12 cellular contexts compared by ENCODE assay signal in the genomic region with DNA sequence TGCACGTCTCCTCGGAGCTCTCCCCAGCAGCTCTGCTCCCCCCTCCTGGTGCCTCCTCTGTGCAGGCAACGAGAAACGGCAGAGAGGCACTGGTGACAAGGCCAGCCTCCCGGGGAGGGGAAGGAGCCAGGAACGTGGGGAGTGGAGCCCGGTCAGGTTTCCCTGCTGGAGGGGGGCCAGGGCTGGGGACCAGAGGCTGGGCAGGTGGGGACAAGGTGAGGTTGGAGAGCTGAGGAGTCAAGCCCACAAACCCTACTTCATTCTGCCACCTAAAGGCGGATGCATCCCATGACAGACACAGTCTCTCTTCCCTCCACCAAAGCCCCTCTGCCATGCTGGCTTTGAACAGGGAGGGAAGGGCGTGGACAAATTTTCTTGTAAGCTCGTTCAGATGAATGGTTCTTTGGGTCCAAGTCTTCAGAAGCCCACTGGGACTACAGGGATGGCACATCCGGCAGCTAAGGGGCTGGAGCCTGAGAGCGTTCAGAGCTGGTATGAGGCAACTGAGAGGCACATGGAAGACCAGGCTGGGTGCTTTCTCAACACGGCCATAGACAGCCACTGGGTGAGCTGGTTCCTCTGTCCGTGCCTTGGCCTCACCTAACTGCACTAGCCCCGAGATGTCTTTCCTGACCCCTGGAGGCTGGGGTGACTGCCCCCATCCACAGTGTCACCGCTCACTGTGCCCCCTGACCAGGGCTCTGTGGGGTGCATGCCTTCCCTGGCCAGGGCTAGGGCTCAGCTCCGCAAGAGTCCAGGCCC.
A peak's percentile ranks its signal among the peaks of the same experiment; 100 is the strongest.
DNase-seq lines count a peak whose midpoint lies in the region; ATAC-seq, FAIRE-seq and TF ChIP-seq lines count a peak whose summit lies in the region.
"Had no signal": no experiment of that assay in that cellular context is flagged by ENCODE, and none has a peak within 500 bp of the region (broad histone marks: within the 10 kb centered on the region; RNA-seq: fewer than 3 reads in every experiment).

No MANE protein-coding gene starts in this region.

- H3K36me3 ChIP-seq in IMR-90 (ENCODE audit: control insufficient read depth, insufficient read depth, low read length) (peaks cover 6% of the 10 kb centered on the region; the same call in 1 of the 2 replicates), H1 (ENCODE audit: control insufficient read depth in 2 of 4, insufficient read depth in 4 of 4, low read length in 3 of 4) (peaks cover 0 to 4% (median 2%) of the 10 kb centered on the region in 4 experiments; a peak in 2 of 8 replicates), SJCRH30 (no peaks in the 10 kb centered on the region; the same call in 1 of the 2 replicates)
- H3K36me3 ChIP-seq: uterus had no signal

- 86% methylated on average over 7 of the region's 17 CpGs; no CpG with 5 or more reads in 1 of the 2 experiments for WGBS in IMR-90 (ENCODE audit: extremely low coverage in 2 of 2, insufficient read length in 1 of 2), 2 experiments
- WGBS in H1 (ENCODE audit: extremely low coverage in 1 of 2, insufficient coverage in 1 of 2, insufficient read length in 1 of 2, insufficient replicate concordance in 2 of 2, low coverage in 1 of 2, low lambda C conversion rate in 2 of 2, missing lambda C conversion rate in 1 of 2), 2 experiments: 85% methylated on average over 13 of the region's 17 CpGs; no CpG with 5 or more reads in 1 of the 2 experiments

- H3K23ac ChIP-seq in IMR-90 (ENCODE audit: low read depth, low read length) (peak overlapping the region; percentile 88; the same call in 1 of the 2 replicates), H1 (ENCODE audit: insufficient read length) (no peak overlapping the region)

- no peak for TF ChIP-seq CTCF in AG04450 (IDR thresholded peaks at IDR 0.05; ENCODE audit: low read depth, low read length)
- no peak for TF ChIP-seq CTCF in IMR-90 (conservative IDR thresholded peaks at IDR 0.05; ENCODE audit: low read depth, low read length)
- TF ChIP-seq CTCF in H1 (IDR thresholded peaks at IDR 0.05; ENCODE audit: control extremely low read depth in 1 of 3, insufficient read depth in 1 of 3, low read depth in 1 of 3, low read length in 3 of 3): peak; percentile 35 to 71 (median 57); a peak in 3 of 4 replicates

- BruUV-seq in IMR-90 (replicated peaks; lab: Mats Ljungman, UMichigan): no TSS peak

- DNase-seq in AG04450 (ENCODE audit: low read depth, low spot score) (no peak), IMR-90 (no peak), NCI-H510A (lab: John Stamatoyannopoulos, UW) (peak; percentile 73), H1 (ENCODE audit: low read depth in 1 of 2, low spot score in 2 of 2) (peak in 1 of 2 experiments; percentile 61), erythroblast (lab: John Stamatoyannopoulos, UW) (no peak), EL (no peak), SJCRH30 (no peak)
- no peak for DNase-seq in stimulated activated CD4-positive, alpha-beta T cell treated with anti-CD3 and anti-CD28 coated beads, Interleukin-4, amount 100 ng/mL, for 4 hours
- DNase-seq: activated naive CD4-positive, alpha-beta T cell treated with anti-CD3 and anti-CD28 coated beads, Interleukin-2, amount 10 ng/mL, durations not matched to agents 7 days and 5 days; naive B cell; uterus had no signal

- H4K5ac ChIP-seq in IMR-90 (ENCODE audit: low read depth, low read length) (peak overlapping the region; percentile 47), H1 (ENCODE audit: insufficient read length, low read depth, low read length) (peak overlapping the region; percentile 1)

- dilution Hi-C loops in IMR-90 (cut with HindIII; ENCODE audit: low sequenced_read_pairs, unreplicated experiment): no loop called here

- H3K4me1 ChIP-seq in IMR-90 (ENCODE audit: control insufficient read depth, insufficient read depth, low read length) (peaks cover 19% of the 10 kb centered on the region), H1 (replicated peaks in 1 of 4; ENCODE audit: control insufficient read depth in 3 of 4, insufficient read depth in 4 of 4, low read length in 3 of 4) (peaks cover 23 to 47% (median 35%) of the 10 kb centered on the region in 4 experiments), SJCRH30 (peaks cover 24% of the 10 kb centered on the region)
- H3K4me1 ChIP-seq: uterus had no signal

- H2AK5ac ChIP-seq in IMR-90 (ENCODE audit: low read depth, low read length) (peak overlapping the region; percentile 57; the same call in 1 of the 2 replicates), H1 (ENCODE audit: low read depth, low read length) (peak overlapping the region; percentile 96; the same call in 1 of the 2 replicates)

- H3K14ac ChIP-seq in IMR-90 (replicated peaks; ENCODE audit: low read depth, low read length) (peak overlapping the region; percentile 95), H1 (ENCODE audit: insufficient read length) (no peak overlapping the region)

- no peaks in the 10 kb centered on the region for H3K27me3 ChIP-seq in AG04450 (ENCODE audit: control insufficient read depth, insufficient read depth, low read length)
- H3K27me3 ChIP-seq in IMR-90 (ENCODE audit: control insufficient read depth, insufficient read depth, low read length): no peaks in the 10 kb centered on the region
- H3K27me3 ChIP-seq in H1 (replicated peaks in 1 of 4; ENCODE audit: control insufficient read depth in 3 of 4, extremely low read depth in 1 of 4, insufficient read depth in 3 of 4, low read length in 3 of 4): no peaks in the 10 kb centered on the region
- H3K27me3 ChIP-seq in SJCRH30: no peaks in the 10 kb centered on the region
- H3K27me3 ChIP-seq: uterus had no signal

- H3K4me2 ChIP-seq in IMR-90 (ENCODE audit: low read depth, low read length) (no peak overlapping the region), H1 (ENCODE audit: insufficient read depth in 1 of 2, low read depth in 2 of 2, low read length in 2 of 2) (no peak overlapping the region)

- CTCF ChIA-PET in AG04450 (lab: Charles Lee): interaction anchor here (1.5 to 1.8 kb wide), 2 partner anchors 12 to 23 kb away, joined by 3 read pairs; no protein-coding TSS in a partner anchor
- CTCF ChIA-PET in IMR-90 (lab: Yijun Ruan, JAX): no interaction called here
- CTCF ChIA-PET in H1 (lab: Charles Lee; ENCODE audit: partially characterized antibody): interaction anchor here (0.7 to 6.6 kb wide), 35 partner anchors 8 to 687 kb away, joined by 3 to 37 read pairs (median 5); no protein-coding TSS in a partner anchor

- H3K9me1 ChIP-seq in IMR-90 (ENCODE audit: insufficient read depth, low read length): peaks cover 22% of the 10 kb centered on the region

- H2BK15ac ChIP-seq in IMR-90 (ENCODE audit: low read depth, low read length) (peak overlapping the region; percentile 67; the same call in 2 of the 3 replicates), H1 (ENCODE audit: low read length) (no peak overlapping the region; the same call in 1 of the 2 replicates)

- in situ Hi-C loops in IMR-90 (cut with MboI; ENCODE audit: low sequenced_read_pairs): no loop called here

- POLR2A ChIA-PET in AG04450 (lab: Yijun Ruan, JAX) (interaction anchor here (1.8 kb wide), 1 partner anchor 15 kb away, joined by 4 read pairs; no protein-coding TSS in a partner anchor), IMR-90 (lab: Charles Lee; ENCODE audit: unreplicated experiment) (interaction anchor here (0.9 kb wide), 1 partner anchor 68 kb away, joined by 4 read pairs; no protein-coding TSS in a partner anchor), H1 (lab: Charles Lee; ENCODE audit: partially characterized antibody) (interaction anchor here (0.6 to 2.9 kb wide), 11 partner anchors 10 to 91 kb away, joined by 3 to 14 read pairs (median 4); no protein-coding TSS in a partner anchor)

- no peak for TF ChIP-seq EP300 in H1 (IDR thresholded peaks at IDR 0.05; ENCODE audit: borderline replicate concordance in 1 of 2, low read depth in 2 of 2, low read length in 2 of 2)

- H3K9ac ChIP-seq in IMR-90 (ENCODE audit: low read depth, low read length) (0 out of 2 replicates have a peak overlapping the region, but pooled peaks have one; percentile 15), H1 (replicated peaks in 1 of 4; ENCODE audit: extremely low read depth in 1 of 4, low read depth in 3 of 4, low read length in 3 of 4) (no peak overlapping the region)

- no peaks in the 10 kb centered on the region for H4K20me1 ChIP-seq in IMR-90 (ENCODE audit: insufficient read depth, low read length)
- H4K20me1 ChIP-seq in H1 (replicated peaks in 1 of 2; ENCODE audit: control insufficient read depth in 1 of 2, insufficient read depth in 2 of 2, low read length in 2 of 2): no peaks in the 10 kb centered on the region

- intact Hi-C loops in IMR-90 (cut with micrococcal nuclease): no loop called here

- H2BK120ac ChIP-seq in IMR-90 (ENCODE audit: low read depth, low read length) (peak overlapping the region; percentile 89), H1 (replicated peaks; ENCODE audit: low read depth, low read length) (peak overlapping the region; percentile 87)

- TF ChIP-seq RAD21 in IMR-90 (IDR thresholded peaks at IDR 0.05; ENCODE audit: low read length) (no peak), H1 (IDR thresholded peaks at IDR 0.05 in 1 of 2, conservative IDR thresholded peaks at IDR 0.05 in 1 of 2; ENCODE audit: low read depth in 2 of 2, low read length in 2 of 2) (peak; percentile 58 to 67)

- peak overlapping the region; percentile 91 for H2BK12ac ChIP-seq in H1 (ENCODE audit: low read depth, low read length)

- H3K27ac ChIP-seq in AG04450 (ENCODE audit: low read depth, low read length) (peak overlapping the region; percentile 80), IMR-90 (ENCODE audit: insufficient read depth, low read length) (peak overlapping the region; percentile 46), H1 (ENCODE audit: low read depth, low read length) (peak overlapping the region; percentile 67; the same call in 1 of the 2 replicates), SJCRH30 (no peak overlapping the region)
- H3K27ac ChIP-seq: uterus had no signal

- H3K18ac ChIP-seq in IMR-90 (ENCODE audit: low read depth, low read length) (peak overlapping the region; percentile 74), H1 (ENCODE audit: extremely low read depth, low read length) (peak overlapping the region; percentile 87)

- H2BK5ac ChIP-seq in IMR-90 (ENCODE audit: low read depth, low read length, poor library complexity, severe bottlenecking) (peak overlapping the region; percentile 89), H1 (ENCODE audit: low read depth, low read length) (peak overlapping the region; percentile 93)

- peak overlapping the region; percentile 10 to 79; a peak in 3 of 4 replicates for H4K8ac ChIP-seq in IMR-90 (ENCODE audit: low read depth in 2 of 2, low read length in 2 of 2)
- H4K8ac ChIP-seq in H1 (ENCODE audit: extremely low read depth, insufficient read depth, low read length): peak overlapping the region; percentile 7; the same call in 1 of the 2 replicates

- H3K23me2 ChIP-seq in H1 (ENCODE audit: low read depth, low read length): no peaks in the 10 kb centered on the region

- peak overlapping the region; percentile 74 for H2AFZ ChIP-seq in IMR-90 (replicated peaks; ENCODE audit: low read length, poor library complexity)
- H2AFZ ChIP-seq in H1 (ENCODE audit: low read length): no peak overlapping the region

- H4K91ac ChIP-seq in IMR-90 (ENCODE audit: insufficient read depth, low read depth, low read length) (peak overlapping the region; percentile 94), H1 (replicated peaks; ENCODE audit: insufficient read length, low read length) (peak overlapping the region; percentile 95)

- H3K79me1 ChIP-seq in IMR-90 (ENCODE audit: low read depth in 1 of 2, low read length in 2 of 2) (peaks cover 0 to 9% of the 10 kb centered on the region in 2 experiments; a peak in 1 of 4 replicates), H1 (ENCODE audit: low read depth, low read length) (no peaks in the 10 kb centered on the region)

- H3K4me3 ChIP-seq in AG04450 (ENCODE audit: low read depth, low read length) (no peak overlapping the region), IMR-90 (ENCODE audit: insufficient read depth, low read depth, low read length) (no peak overlapping the region), H1 (ENCODE audit: extremely low read depth in 1 of 4, insufficient read depth in 2 of 4, low read depth in 3 of 4, low read length in 4 of 4) (no peak overlapping the region), SJCRH30 (no peak overlapping the region)
- H3K4me3 ChIP-seq: uterus had no signal

- H3K4ac ChIP-seq in IMR-90 (ENCODE audit: low read depth, low read length) (peak overlapping the region; percentile 86), H1 (replicated peaks; ENCODE audit: insufficient read length, low read depth, low read length) (peak overlapping the region; percentile 15)

- peak; percentile 82 for FAIRE-seq in H1 (lab: Jason Lieb, UNC)
- FAIRE-seq: islet of Langerhans had no signal

- H2BK20ac ChIP-seq in IMR-90 (ENCODE audit: low read depth, low read length) (peak overlapping the region; percentile 84), H1 (ENCODE audit: low read length) (peak overlapping the region; percentile 98)

- TF ChIP-seq POLR2A in IMR-90 (IDR thresholded peaks at IDR 0.05; ENCODE audit: low read depth, low read length): no peak
- TF ChIP-seq POLR2A in H1 (IDR thresholded peaks at IDR 0.05; ENCODE audit: control extremely low read depth in 1 of 2, low read depth in 2 of 2, low read length in 2 of 2): no peak
- TF ChIP-seq POLR2A in erythroblast (IDR thresholded peaks at IDR 0.05; ENCODE audit: low read length): no peak

- H3K56ac ChIP-seq in IMR-90 (ENCODE audit: extremely low read depth, insufficient read depth, low read length) (no peak overlapping the region), H1 (replicated peaks; ENCODE audit: insufficient read length, low read depth, low read length) (no peak overlapping the region)

- no peaks in the 10 kb centered on the region for H3K9me3 ChIP-seq in AG04450 (ENCODE audit: control insufficient read depth, insufficient read depth, low read length)
- no peaks in the 10 kb centered on the region for H3K9me3 ChIP-seq in IMR-90 (ENCODE audit: control insufficient read depth, insufficient read depth, low read length)
- no peaks in the 10 kb centered on the region for H3K9me3 ChIP-seq in H1 (ENCODE audit: insufficient read depth in 2 of 2, low read depth in 1 of 2, low read length in 1 of 2)
- no peaks in the 10 kb centered on the region for H3K9me3 ChIP-seq in SJCRH30 (replicated peaks)
- H3K9me3 ChIP-seq: uterus had no signal

- ATAC-seq in IMR-90 (ENCODE audit: low read depth): no peak

- H3K79me2 ChIP-seq in H1 (ENCODE audit: control insufficient read depth in 1 of 2, insufficient read depth in 2 of 2, low read length in 2 of 2): no peaks in the 10 kb centered on the region

- H2AK9ac ChIP-seq in IMR-90 (replicated peaks; ENCODE audit: low read depth, low read length, poor library complexity): peak overlapping the region; percentile 94

Comparison
In these comparisons a context has a peak if more than half of its experiments do, and no peak if none do; other contexts are left out.
1. CTCF ChIP-seq: peak in H1 (3 of 3); none in AG04450 (single experiment) and IMR-90 (single experiment).